Comparison of ENCODE assay signal across 1 cellular context in genomic region chr16:67676516-67676915, GRCh38.
TF ChIP-seq lines count a peak whose summit lies in the region.

No MANE protein-coding gene starts in this region.

TF ChIP-seq in endothelial cell of umbilical vein, 7 proteins besides CTCF, POLR2A, EP300 and RAD21:
- peak; percentile 22 for TF ChIP-seq POLR2AphosphoS5 (IDR thresholded peaks at IDR 0.05; ENCODE audit: insufficient read depth, low read depth, low read length)
- TF ChIP-seq MYC (IDR thresholded peaks at IDR 0.05; ENCODE audit: low read depth, low read length), result no peak
